In genomic region chr11:46339816-46340215, GRCh38 we compare ENCODE assay signal across 15 cellular contexts. TPM values are rescaled to one million over a fixed set of nuclear protein-coding genes. Genes with fewer than 3 reads are reported as not detected.
DNase-seq lines count a peak whose midpoint lies in the region; ATAC-seq, FAIRE-seq and TF ChIP-seq lines count a peak whose summit lies in the region.
"Had no signal": no experiment of that assay in that cellular context is flagged by ENCODE, and none has a peak within 500 bp of the region (broad histone marks: within the 10 kb centered on the region; RNA-seq: fewer than 3 reads in every experiment).

No MANE protein-coding gene starts in this region.

- TF ChIP-seq EP300 in transverse colon (IDR thresholded peaks at IDR 0.05; ENCODE audit: low read depth) = no peak

- H3K4me3 ChIP-seq in kidney (ENCODE audit: low read length in 2 of 2) (no peak overlapping the region), transverse colon (no peak overlapping the region)
- H3K4me3 ChIP-seq: body of pancreas had no signal

- 75% methylated on average over 2 of the region's 2 CpGs; no CpG with 5 or more reads in 1 of the 2 donors for WGBS in transverse colon (ENCODE audit: low coverage in 1 of 2), 2 donors

- no peak for ATAC-seq in activated CD4-positive, alpha-beta T cell treated with anti-CD3 and anti-CD28 coated beads for 36 hours

- TF ChIP-seq POLR2A in transverse colon (IDR thresholded peaks at IDR 0.05) = no peak

- H3K27ac Mint-ChIP-seq in activated CD4-positive, alpha-beta T cell treated with anti-CD3 and anti-CD28 coated beads for 36 hours = peak overlapping the region; percentile 59
- H3K27ac Mint-ChIP-seq: stimulated activated naive CD8-positive, alpha-beta T cell treated with anti-CD3 and anti-CD28 coated beads, Interleukin-15, Interleukin-2, amounts not matched to agents 100 ng/mL and 50 ng/mL, for 24 hours had no signal

- no peak for DNase-seq in activated CD4-positive, alpha-beta T cell treated with anti-CD3 and anti-CD28 coated beads for 36 hours
- DNase-seq in activated CD4-positive, alpha-beta T cell treated with anti-CD3 and anti-CD28 coated beads for 4 hours = no peak
- DNase-seq in caudate nucleus (lab: John Stamatoyannopoulos, UW) (no peak), kidney (no peak), transverse colon (no peak), NCI-H2196 treated with DMSO at 0.1 percent for 48 hours (lab: John Stamatoyannopoulos, UW; ENCODE audit: unreplicated experiment) (no peak), DMS79 treated with DMSO at 0.1 percent for 48 hours (lab: John Stamatoyannopoulos, UW) (no peak), T-helper 2 cell (no peak)
- DNase-seq: body of pancreas, foreskin keratinocyte, GOT3, NCI-H1048 had no signal

- intact Hi-C loops in activated CD4-positive, alpha-beta T cell treated with anti-CD3 and anti-CD28 coated beads for 36 hours (cut with DNase I, micrococcal nuclease) = loop anchor here in 1 of 2 experiments (10.0 kb wide), 1 partner anchor 1085 kb away; the partner anchor contains the start of gene PSMC3
- intact Hi-C loops in kidney (cut with DNase I) = no loop called here
- intact Hi-C loops in transverse colon (cut with DNase I; ENCODE audit: low total_unique reads) = no loop called here

- POLR2A ChIA-PET in activated CD4-positive, alpha-beta T cell treated with anti-CD3 and anti-CD28 coated beads for 36 hours (lab: Charles Lee) = interaction anchor here (1.5 kb wide), 1 partner anchor 10 kb away, joined by 6 read pairs; no protein-coding TSS in a partner anchor

- H3K27me3 Mint-ChIP-seq in activated CD4-positive, alpha-beta T cell treated with anti-CD3 and anti-CD28 coated beads for 36 hours = no peaks in the 10 kb centered on the region
- H3K27me3 Mint-ChIP-seq: stimulated activated naive CD8-positive, alpha-beta T cell treated with anti-CD3 and anti-CD28 coated beads, Interleukin-15, Interleukin-2, amounts not matched to agents 100 ng/mL and 50 ng/mL, for 24 hours had no signal

- H3K9me3 Mint-ChIP-seq in activated CD4-positive, alpha-beta T cell treated with anti-CD3 and anti-CD28 coated beads for 36 hours (ENCODE audit: low read depth) = no peaks in the 10 kb centered on the region
- H3K9me3 Mint-ChIP-seq: stimulated activated naive CD8-positive, alpha-beta T cell treated with anti-CD3 and anti-CD28 coated beads, Interleukin-15, Interleukin-2, amounts not matched to agents 100 ng/mL and 50 ng/mL, for 24 hours had no signal

- H3K9ac ChIP-seq in kidney (ENCODE audit: low read length in 2 of 2) = no peak overlapping the region

- H3K36me3 Mint-ChIP-seq in activated CD4-positive, alpha-beta T cell treated with anti-CD3 and anti-CD28 coated beads for 36 hours (ENCODE audit: low read depth) = no peaks in the 10 kb centered on the region

- TF ChIP-seq CTCF in kidney (IDR thresholded peaks at IDR 0.05; ENCODE audit: borderline replicate concordance, extremely low read depth, insufficient read depth) (no peak), transverse colon (IDR thresholded peaks at IDR 0.05) (no peak)

- no peaks in the 10 kb centered on the region for H3K9me3 ChIP-seq in kidney (ENCODE audit: control insufficient read depth in 1 of 2, low read length in 2 of 2)
- no peaks in the 10 kb centered on the region for H3K9me3 ChIP-seq in transverse colon
- H3K9me3 ChIP-seq: body of pancreas had no signal

- in situ Hi-C loops in transverse colon (cut with MboI; ENCODE audit: low pct_ligation_motif_present in 1 of 4, low pct_unique_long_range_greater_than_20kb in 1 of 4, low sequenced_read_pairs in 3 of 4) = no loop called here

- H3K27ac ChIP-seq in caudate nucleus (ENCODE audit: low read depth, low read length) = peak overlapping the region; percentile 90
- peak overlapping the region; percentile 39 to 90 for H3K27ac ChIP-seq in kidney (ENCODE audit: low read depth in 2 of 2, low read length in 2 of 2)
- H3K27ac ChIP-seq in transverse colon = peak overlapping the region in 3 of 4 donors; percentile 45 to 61 (median 55)
- H3K27ac ChIP-seq: body of pancreas, foreskin keratinocyte had no signal

- FAIRE-seq in kidney (lab: Jason Lieb, UNC) = no peak
- FAIRE-seq: G401.6 had no signal

- no peaks in the 10 kb centered on the region for H3K36me3 ChIP-seq in kidney (ENCODE audit: control insufficient read depth in 1 of 2, insufficient read depth in 2 of 2, low read length in 2 of 2)
- H3K36me3 ChIP-seq in transverse colon = no peaks in the 10 kb centered on the region

- no peak overlapping the region for H3K4me3 Mint-ChIP-seq in activated CD4-positive, alpha-beta T cell treated with anti-CD3 and anti-CD28 coated beads for 36 hours
- H3K4me3 Mint-ChIP-seq: stimulated activated naive CD8-positive, alpha-beta T cell treated with anti-CD3 and anti-CD28 coated beads, Interleukin-15, Interleukin-2, amounts not matched to agents 100 ng/mL and 50 ng/mL, for 24 hours had no signal

- H3K4me1 ChIP-seq in kidney (ENCODE audit: control insufficient read depth in 1 of 2, insufficient read depth in 1 of 2, low read depth in 1 of 2, low read length in 2 of 2) = peaks cover 0 to 26% of the 10 kb centered on the region in 2 donors
- H3K4me1 ChIP-seq in transverse colon = peaks cover 3 to 27% (median 6%) of the 10 kb centered on the region in 4 donors

- H3K4me1 Mint-ChIP-seq in activated CD4-positive, alpha-beta T cell treated with anti-CD3 and anti-CD28 coated beads for 36 hours = peaks cover 72% of the 10 kb centered on the region

- CTCF ChIA-PET in activated CD4-positive, alpha-beta T cell treated with anti-CD3 and anti-CD28 coated beads for 36 hours (lab: Charles Lee) = interaction anchor here (1.3 to 2.5 kb wide), 3 partner anchors 9 to 101 kb away, joined by 6 to 7 read pairs (median 6); no protein-coding TSS in a partner anchor

- peaks cover 2% of the 10 kb centered on the region for H3K27me3 ChIP-seq in transverse colon
- H3K27me3 ChIP-seq: body of pancreas, foreskin keratinocyte had no signal

RNA-seq across cellular contexts. Expression of gene DGKZ, which starts 7.4 kb away (rescaled TPM):
- 100 to 1,000 TPM in 1 of 2 experiments, 10 to 100 TPM in 1; 87.6 to 101 TPM for total RNA-seq in activated CD4-positive, alpha-beta T cell treated with anti-CD3 and anti-CD28 coated beads for 36 hours
- total RNA-seq in kidney = 50.6 TPM
- 48.5 TPM for polyA plus RNA-seq in kidney (ENCODE audit: insufficient read depth, low read depth, low replicate concordance)
- total RNA-seq in transverse colon = 100 to 1,000 TPM in 1 of 4 donors, 10 to 100 TPM in 3; 56.4 to 105 (median 67.7) TPM

RNA-seq across cellular contexts. Expression of gene MDK, which starts 41.7 kb away (rescaled TPM):
- total RNA-seq in activated CD4-positive, alpha-beta T cell treated with anti-CD3 and anti-CD28 coated beads for 36 hours = 1 to 10 TPM; 3.0 to 6.7 TPM
- total RNA-seq in kidney (38.3 TPM), transverse colon (100 to 1,000 TPM in 3 of 4 donors, 10 to 100 TPM in 1; 34.4 to 309 (median 180) TPM)
- 26.3 TPM for polyA plus RNA-seq in kidney (ENCODE audit: insufficient read depth, low read depth, low replicate concordance)

RNA-seq across cellular contexts. Expression of gene CHRM4, which starts 51.8 kb away (rescaled TPM):
- total RNA-seq in activated CD4-positive, alpha-beta T cell treated with anti-CD3 and anti-CD28 coated beads for 36 hours = under 1 TPM in 1 of 2 experiments, not detected in 1; 0.19 TPM
- 0.16 TPM for total RNA-seq in kidney
- polyA plus RNA-seq in kidney (ENCODE audit: insufficient read depth, low read depth, low replicate concordance) = not detected
- total RNA-seq in transverse colon = 1 to 10 TPM in 1 of 4 donors, under 1 TPM in 1, not detected in 2; 0.82 to 3.3 TPM
- total RNA-seq: body of pancreas, foreskin keratinocyte, mucosa of gallbladder had no signal
- polyA plus RNA-seq: foreskin keratinocyte had no signal
